8 cellular contexts compared by ENCODE assay signal in the genomic region with DNA sequence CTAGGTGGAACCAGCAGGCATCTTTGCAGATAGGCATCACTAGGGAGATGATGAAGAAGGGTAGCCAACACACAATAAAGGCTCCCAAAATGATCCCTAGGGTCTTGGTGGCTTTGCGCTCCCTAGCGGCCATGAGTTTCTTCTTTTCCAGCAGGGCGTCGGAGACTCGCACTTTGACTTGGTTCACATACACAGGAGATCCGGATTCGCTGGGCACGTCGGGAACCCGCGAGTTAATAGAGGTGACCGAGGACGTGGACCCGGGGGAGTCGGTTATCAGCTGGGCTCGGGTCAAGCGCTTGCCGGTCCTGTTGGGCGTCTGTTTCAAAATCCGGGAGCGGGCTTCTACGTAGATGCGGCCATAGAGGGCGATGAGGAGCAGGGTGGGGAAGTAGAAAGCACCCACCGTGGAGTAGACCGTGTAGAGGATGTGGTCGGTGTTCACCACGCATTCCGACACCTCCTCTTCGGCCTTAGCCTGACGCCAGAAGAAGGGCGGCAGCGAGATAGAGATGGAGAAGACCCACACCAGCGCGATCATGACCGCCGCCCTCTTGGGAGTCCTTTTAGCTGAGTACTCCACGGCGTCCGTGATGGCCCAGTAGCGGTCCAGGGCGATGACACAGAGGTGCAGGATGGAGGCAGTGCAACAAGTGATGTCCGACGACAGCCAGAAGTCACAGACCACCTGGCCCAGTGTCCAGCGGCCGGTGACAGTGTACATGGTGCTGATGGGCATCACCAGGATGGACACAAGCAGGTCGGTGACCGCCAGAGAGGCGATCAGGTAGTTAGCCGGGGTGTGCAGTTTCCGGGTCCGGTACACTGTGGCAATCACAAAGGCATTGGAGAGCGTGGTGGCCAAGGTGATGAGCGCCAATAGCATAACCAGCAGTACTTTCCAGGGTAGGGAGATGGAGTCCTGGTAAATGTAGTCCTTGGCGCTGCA. TPM values are rescaled to one million over a fixed set of nuclear protein-coding genes. Genes with fewer than 3 reads are reported as not detected.
DNase-seq lines count a peak whose midpoint lies in the region; ATAC-seq, FAIRE-seq and TF ChIP-seq lines count a peak whose summit lies in the region.

No MANE protein-coding gene starts in this region.

- H3K9me3 ChIP-seq in kidney (ENCODE audit: control insufficient read depth in 1 of 2, low read length in 2 of 2) = no peaks in the 10 kb centered on the region

- H3K9me3 Mint-ChIP-seq in central memory CD8-positive, alpha-beta T cell = no peaks in the 10 kb centered on the region
- H3K9me3 Mint-ChIP-seq in stimulated activated naive CD8-positive, alpha-beta T cell treated with anti-CD3 and anti-CD28 coated beads, Interleukin-15, Interleukin-2, amounts not matched to agents 100 ng/mL and 50 ng/mL, for 24 hours = peaks cover 1% of the 10 kb centered on the region

- H3K36me3 Mint-ChIP-seq in central memory CD8-positive, alpha-beta T cell (ENCODE audit: insufficient read depth) = peaks cover 6% of the 10 kb centered on the region
- peaks cover 2% of the 10 kb centered on the region for H3K36me3 Mint-ChIP-seq in stimulated activated naive CD8-positive, alpha-beta T cell treated with anti-CD3 and anti-CD28 coated beads, Interleukin-15, Interleukin-2, amounts not matched to agents 100 ng/mL and 50 ng/mL, for 24 hours (ENCODE audit: low read depth)

- no peaks in the 10 kb centered on the region for H3K36me3 ChIP-seq in kidney (ENCODE audit: control insufficient read depth in 1 of 2, insufficient read depth in 2 of 2, low read length in 2 of 2)

- intact Hi-C loops in kidney (cut with DNase I) = no loop called here

- H3K27me3 Mint-ChIP-seq in central memory CD8-positive, alpha-beta T cell = peaks cover 52% of the 10 kb centered on the region
- peaks cover 69% of the 10 kb centered on the region for H3K27me3 Mint-ChIP-seq in stimulated activated naive CD8-positive, alpha-beta T cell treated with anti-CD3 and anti-CD28 coated beads, Interleukin-15, Interleukin-2, amounts not matched to agents 100 ng/mL and 50 ng/mL, for 24 hours

- peaks cover 23% of the 10 kb centered on the region for H3K4me1 Mint-ChIP-seq in central memory CD8-positive, alpha-beta T cell
- peaks cover 25% of the 10 kb centered on the region for H3K4me1 Mint-ChIP-seq in stimulated activated naive CD8-positive, alpha-beta T cell treated with anti-CD3 and anti-CD28 coated beads, Interleukin-15, Interleukin-2, amounts not matched to agents 100 ng/mL and 50 ng/mL, for 24 hours (ENCODE audit: low read depth)

- no peak overlapping the region for H3K27ac ChIP-seq in kidney (ENCODE audit: low read depth in 2 of 2, low read length in 2 of 2)

- H3K9ac ChIP-seq in kidney (ENCODE audit: low read length in 2 of 2) = no peak overlapping the region

- DNase-seq in NCI-H748 (lab: John Stamatoyannopoulos, UW; ENCODE audit: unreplicated experiment) = peak; percentile 78
- DNase-seq in central memory CD8-positive, alpha-beta T cell (ENCODE audit: low spot score in 2 of 2) = no peak
- no peak for DNase-seq in kidney
- DNase-seq in hippocampal formation (lab: John Stamatoyannopoulos, UW) = no peak
- DNase-seq in activated CD4-positive, alpha-beta T cell treated with anti-CD3 and anti-CD28 coated beads, Interleukin-2, amount 50 U/mL, for 1 hour = no peak

- peak overlapping the region; percentile 58 for H3K4me3 Mint-ChIP-seq in central memory CD8-positive, alpha-beta T cell
- peak overlapping the region; percentile 47 for H3K4me3 Mint-ChIP-seq in stimulated activated naive CD8-positive, alpha-beta T cell treated with anti-CD3 and anti-CD28 coated beads, Interleukin-15, Interleukin-2, amounts not matched to agents 100 ng/mL and 50 ng/mL, for 24 hours

- peak overlapping the region; percentile 48 to 57 for H3K4me3 ChIP-seq in kidney (ENCODE audit: low read length in 2 of 2)

- TF ChIP-seq CTCF in kidney (IDR thresholded peaks at IDR 0.05; ENCODE audit: borderline replicate concordance, extremely low read depth, insufficient read depth) = no peak

- H3K27ac Mint-ChIP-seq in central memory CD8-positive, alpha-beta T cell (ENCODE audit: low read depth) = no peak overlapping the region
- no peak overlapping the region for H3K27ac Mint-ChIP-seq in stimulated activated naive CD8-positive, alpha-beta T cell treated with anti-CD3 and anti-CD28 coated beads, Interleukin-15, Interleukin-2, amounts not matched to agents 100 ng/mL and 50 ng/mL, for 24 hours

- no peak for ATAC-seq in central memory CD8-positive, alpha-beta T cell (replicated peaks; ENCODE audit: extremely low read depth, poor library complexity, severe bottlenecking)
- no peak for ATAC-seq in GM18907 (IDR thresholded peaks at IDR 0.05; ENCODE audit: unreplicated experiment)
- ATAC-seq in HG02610 (IDR thresholded peaks at IDR 0.05; ENCODE audit: unreplicated experiment) = no peak

- H3K4me1 ChIP-seq in kidney (ENCODE audit: control insufficient read depth in 1 of 2, insufficient read depth in 1 of 2, low read depth in 1 of 2, low read length in 2 of 2) = peaks cover 6 to 15% of the 10 kb centered on the region in 2 donors

- no peak for FAIRE-seq in kidney (lab: Jason Lieb, UNC)

RNA-seq across cellular contexts. Expression of gene HTR1B, which starts 0.7 kb away (rescaled TPM):
- 1.9 TPM for total RNA-seq in kidney
- polyA plus RNA-seq in kidney (ENCODE audit: insufficient read depth, low read depth, low replicate concordance) = 0.26 TPM
